ENCODE assay signal across 14 cellular contexts in genomic region chr3:108461641-108462040, GRCh38. TPM values are rescaled to one million over a fixed set of nuclear protein-coding genes. Genes with fewer than 3 reads are reported as not detected.
DNase-seq lines count a peak whose midpoint lies in the region; ATAC-seq, FAIRE-seq and TF ChIP-seq lines count a peak whose summit lies in the region.
"Had no signal": no experiment of that assay in that cellular context is flagged by ENCODE, and none has a peak within 500 bp of the region (broad histone marks: within the 10 kb centered on the region; RNA-seq: fewer than 3 reads in every experiment).

No MANE protein-coding gene starts in this region.

- no peak overlapping the region for H3K4me3 Mint-ChIP-seq in activated CD4-positive, alpha-beta T cell treated with anti-CD3 and anti-CD28 coated beads for 36 hours
- H3K4me3 Mint-ChIP-seq: activated naive CD4-positive, alpha-beta T cell treated with anti-CD3 and anti-CD28 coated beads, Interleukin-2, amount 50 U/mL, for 24 hours; CD14-positive monocyte; stimulated activated effector memory CD8-positive, alpha-beta T cell treated with anti-CD3 and anti-CD28 coated beads, Interleukin-12 subunit alpha, Interleukin-12 subunit beta, amount 100 ng/mL, for 72 hours had no signal

- H3K9me3 ChIP-seq in breast epithelium: no peaks in the 10 kb centered on the region
- H3K9me3 ChIP-seq: SK-N-SH had no signal

- no peaks in the 10 kb centered on the region for H3K27me3 Mint-ChIP-seq in activated CD4-positive, alpha-beta T cell treated with anti-CD3 and anti-CD28 coated beads for 36 hours

- no peak overlapping the region for H3K27ac Mint-ChIP-seq in activated CD4-positive, alpha-beta T cell treated with anti-CD3 and anti-CD28 coated beads for 36 hours
- H3K27ac Mint-ChIP-seq: activated naive CD4-positive, alpha-beta T cell treated with anti-CD3 and anti-CD28 coated beads, Interleukin-2, amount 50 U/mL, for 24 hours; CD14-positive monocyte; stimulated activated effector memory CD8-positive, alpha-beta T cell treated with anti-CD3 and anti-CD28 coated beads, Interleukin-12 subunit alpha, Interleukin-12 subunit beta, amount 100 ng/mL, for 72 hours had no signal

- no peaks in the 10 kb centered on the region for H3K4me1 Mint-ChIP-seq in activated CD4-positive, alpha-beta T cell treated with anti-CD3 and anti-CD28 coated beads for 36 hours
- H3K4me1 Mint-ChIP-seq: activated naive CD4-positive, alpha-beta T cell treated with anti-CD3 and anti-CD28 coated beads, Interleukin-2, amount 50 U/mL, for 24 hours; stimulated activated effector memory CD8-positive, alpha-beta T cell treated with anti-CD3 and anti-CD28 coated beads, Interleukin-12 subunit alpha, Interleukin-12 subunit beta, amount 100 ng/mL, for 72 hours had no signal

- no peak for TF ChIP-seq CTCF in breast epithelium (IDR thresholded peaks at IDR 0.05)

- H3K27ac ChIP-seq in breast epithelium: no peak overlapping the region

- H3K9me3 Mint-ChIP-seq in activated CD4-positive, alpha-beta T cell treated with anti-CD3 and anti-CD28 coated beads for 36 hours (ENCODE audit: low read depth): no peaks in the 10 kb centered on the region
- H3K9me3 Mint-ChIP-seq: activated naive CD4-positive, alpha-beta T cell treated with anti-CD3 and anti-CD28 coated beads, Interleukin-2, amount 50 U/mL, for 24 hours; CD14-positive monocyte; stimulated activated effector memory CD8-positive, alpha-beta T cell treated with anti-CD3 and anti-CD28 coated beads, Interleukin-12 subunit alpha, Interleukin-12 subunit beta, amount 100 ng/mL, for 72 hours had no signal

- DNase-seq in GM12892 (ENCODE audit: insufficient read length): no peak
- DNase-seq in amniotic epithelial cell (ENCODE audit: low read depth): peak; percentile 10
- peak; percentile 2 for DNase-seq in midbrain (lab: John Stamatoyannopoulos, UW)
- no peak for DNase-seq in DMS53 treated with DMSO at 0.1 percent for 48 hours (lab: John Stamatoyannopoulos, UW; ENCODE audit: unreplicated experiment)
- no peak for DNase-seq in activated CD4-positive, alpha-beta T cell treated with anti-CD3 and anti-CD28 coated beads for 36 hours
- DNase-seq in breast epithelium (ENCODE audit: low spot score in 2 of 2): no peak
- DNase-seq: activated CD4-positive, alpha-beta T cell treated with anti-CD3 and anti-CD28 coated beads for 48 hours; dermis blood vessel endothelial cell; SK-N-SH had no signal

- POLR2A ChIA-PET in activated CD4-positive, alpha-beta T cell treated with anti-CD3 and anti-CD28 coated beads for 36 hours (lab: Charles Lee): no interaction called here

- H3K36me3 ChIP-seq in breast epithelium: no peaks in the 10 kb centered on the region

- no peak overlapping the region for H3K4me3 ChIP-seq in breast epithelium

- CTCF ChIA-PET in activated CD4-positive, alpha-beta T cell treated with anti-CD3 and anti-CD28 coated beads for 36 hours (lab: Charles Lee): interaction anchor here (0.7 to 1.3 kb wide), 3 partner anchors 9 to 20 kb away, joined by 3 to 5 read pairs (median 3); no protein-coding TSS in a partner anchor

- ATAC-seq in HG02571 (IDR thresholded peaks at IDR 0.05; ENCODE audit: unreplicated experiment) (peak; percentile 76), GM19452 (IDR thresholded peaks at IDR 0.05; ENCODE audit: unreplicated experiment) (no peak)
- ATAC-seq in activated CD4-positive, alpha-beta T cell treated with anti-CD3 and anti-CD28 coated beads for 36 hours: no peak
- ATAC-seq: stimulated activated effector memory CD8-positive, alpha-beta T cell treated with anti-CD3 and anti-CD28 coated beads, Interleukin-12 subunit alpha, Interleukin-12 subunit beta, amount 100 ng/mL, for 72 hours had no signal

- no peaks in the 10 kb centered on the region for H3K4me1 ChIP-seq in breast epithelium

- peak; percentile 78 for FAIRE-seq in GM12892 (lab: Jason Lieb, UNC)

- TF ChIP-seq POLR2A in GM12892 (IDR thresholded peaks at IDR 0.05; ENCODE audit: low read depth, low read length) (no peak), breast epithelium (IDR thresholded peaks at IDR 0.05) (no peak)

- H3K36me3 Mint-ChIP-seq in activated CD4-positive, alpha-beta T cell treated with anti-CD3 and anti-CD28 coated beads for 36 hours (ENCODE audit: low read depth): no peaks in the 10 kb centered on the region
- H3K36me3 Mint-ChIP-seq: activated naive CD4-positive, alpha-beta T cell treated with anti-CD3 and anti-CD28 coated beads, Interleukin-2, amount 50 U/mL, for 24 hours; CD14-positive monocyte; stimulated activated effector memory CD8-positive, alpha-beta T cell treated with anti-CD3 and anti-CD28 coated beads, Interleukin-12 subunit alpha, Interleukin-12 subunit beta, amount 100 ng/mL, for 72 hours had no signal

- H3K27me3 ChIP-seq in breast epithelium: no peaks in the 10 kb centered on the region

- intact Hi-C loops in activated CD4-positive, alpha-beta T cell treated with anti-CD3 and anti-CD28 coated beads for 36 hours (cut with DNase I, micrococcal nuclease): no loop called here
- intact Hi-C loops in breast epithelium (cut with DNase I; ENCODE audit: low total_unique reads): no loop called here

RNA-seq across cellular contexts. Expression of gene MYH15, which starts 48.8 kb away (rescaled TPM):
- polyA plus RNA-seq in GM12892 (2012; ENCODE audit: missing spikeins): 0.08 TPM
- under 1 TPM; 0.09 to 0.58 TPM for total RNA-seq in activated CD4-positive, alpha-beta T cell treated with anti-CD3 and anti-CD28 coated beads for 36 hours
- not detected for total RNA-seq in breast epithelium
- polyA plus RNA-seq: CD14-positive monocyte had no signal

Comparison
In these comparisons a context has a peak if more than half of its experiments do, and no peak if none do; other contexts are left out.
1. DNase-seq: peak in amniotic epithelial cell (single experiment) and midbrain (single experiment); none in GM12892 (single experiment), DMS53 treated with DMSO at 0.1 percent for 48 hours (single experiment), activated CD4-positive, alpha-beta T cell treated with anti-CD3 and anti-CD28 coated beads for 36 hours (single experiment) and breast epithelium (0 of 2).